In the genomic region with DNA sequence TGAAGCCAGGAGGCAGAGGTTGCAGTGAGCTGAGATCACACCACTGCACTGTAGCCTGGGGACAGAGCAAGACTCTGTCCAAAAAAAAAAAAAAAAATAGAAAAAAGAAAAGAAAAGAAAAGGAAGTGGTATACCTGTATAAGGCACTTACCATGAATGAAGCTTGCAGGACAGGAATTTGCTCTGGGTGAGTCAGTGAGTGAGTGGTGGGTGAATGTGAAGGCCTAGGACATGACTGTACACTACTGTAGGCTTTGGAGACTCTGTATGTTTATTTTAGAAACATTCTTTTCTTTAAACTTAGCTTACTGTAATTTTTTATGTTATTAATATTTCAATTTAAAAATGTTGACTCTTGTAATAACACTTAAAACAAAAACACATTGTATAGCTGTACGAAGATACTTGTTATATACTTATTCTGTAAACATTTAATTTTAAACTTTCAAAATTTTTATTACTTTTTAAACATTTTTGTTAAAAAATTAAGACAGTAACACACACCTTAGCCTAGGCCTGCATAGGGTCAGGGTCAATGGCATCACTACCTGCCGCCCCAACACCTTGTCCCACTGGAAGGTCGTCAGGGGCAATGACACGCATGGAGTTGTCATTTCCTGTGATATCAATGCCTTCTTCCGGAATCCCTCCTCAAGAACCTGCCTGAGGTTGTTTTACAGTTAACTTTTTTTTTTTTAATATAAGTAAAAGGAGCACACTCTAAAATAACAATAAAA, we compare ENCODE assay signal across 21 cellular contexts.
DNase-seq lines count a peak whose midpoint lies in the region; ATAC-seq and TF ChIP-seq lines count a peak whose summit lies in the region.
"Had no signal": no experiment of that assay in that cellular context is flagged by ENCODE, and none has a peak within 500 bp of the region (broad histone marks: within the 10 kb centered on the region; RNA-seq: fewer than 3 reads in every experiment).

No MANE protein-coding gene starts in this region.

- no peaks in the 10 kb centered on the region for H3K9me3 Mint-ChIP-seq in activated naive CD8-positive, alpha-beta T cell treated with anti-CD3 and anti-CD28 coated beads, Interleukin-2, amount 50 U/mL, for 24 hours
- H3K9me3 Mint-ChIP-seq: activated T-helper 2 cell treated with anti-CD3 and anti-CD28 coated beads, Interferon-gamma antibody, Interleukin-2, Interleukin-4, amounts not matched to agents 10 μg/mL and 5 μg/mL and 100 μg/mL, durations not matched to agents 14 hours and 24 hours and 36 hours; T-helper 1 cell treated with Interleukin-12 subunit alpha and Interleukin-12 subunit beta and Interleukin-4 antibody, amounts not matched to agents 30 μg/mL and 1 μg/mL, for 36 hours had no signal

- no peaks in the 10 kb centered on the region for H3K36me3 ChIP-seq in smooth muscle cell (ENCODE audit: low read depth)
- H3K36me3 ChIP-seq: BLaER1, left ventricle myocardium inferior, thoracic aorta had no signal

- no peak overlapping the region for H3K4me3 Mint-ChIP-seq in activated naive CD8-positive, alpha-beta T cell treated with anti-CD3 and anti-CD28 coated beads, Interleukin-2, amount 50 U/mL, for 24 hours
- H3K4me3 Mint-ChIP-seq: IgD-negative memory B cell; T-helper 1 cell treated with Interleukin-12 subunit alpha and Interleukin-12 subunit beta and Interleukin-4 antibody, amounts not matched to agents 30 μg/mL and 1 μg/mL, for 36 hours had no signal

- TF ChIP-seq CTCF in fibroblast of the aortic adventitia (IDR thresholded peaks at IDR 0.05; ENCODE audit: insufficient read depth, low read length): no peak
- TF ChIP-seq CTCF in smooth muscle cell (IDR thresholded peaks at IDR 0.05; ENCODE audit: borderline replicate concordance, insufficient read depth, poor library complexity, severe bottlenecking): no peak

- no peak for ATAC-seq in activated naive CD8-positive, alpha-beta T cell treated with anti-CD3 and anti-CD28 coated beads, Interleukin-2, amount 50 U/mL, for 24 hours
- ATAC-seq: activated CD4-positive, CD25-positive, alpha-beta regulatory T cell treated with anti-CD3 and anti-CD28 coated beads, Interleukin-2, amount 50 U/mL, for 24 hours had no signal

- H3K27ac Mint-ChIP-seq in activated naive CD8-positive, alpha-beta T cell treated with anti-CD3 and anti-CD28 coated beads, Interleukin-2, amount 50 U/mL, for 24 hours: no peak overlapping the region
- H3K27ac Mint-ChIP-seq: activated T-helper 2 cell treated with anti-CD3 and anti-CD28 coated beads, Interferon-gamma antibody, Interleukin-2, Interleukin-4, amounts not matched to agents 10 μg/mL and 5 μg/mL and 100 μg/mL, durations not matched to agents 14 hours and 24 hours and 36 hours; IgD-negative memory B cell; T-helper 1 cell treated with Interleukin-12 subunit alpha and Interleukin-12 subunit beta and Interleukin-4 antibody, amounts not matched to agents 30 μg/mL and 1 μg/mL, for 36 hours had no signal

- H3K27me3 ChIP-seq in smooth muscle cell (ENCODE audit: low read depth): no peaks in the 10 kb centered on the region
- H3K27me3 ChIP-seq: BLaER1 had no signal

- H3K79me2 ChIP-seq in smooth muscle cell (ENCODE audit: low read depth): no peaks in the 10 kb centered on the region
- H3K79me2 ChIP-seq: parathyroid adenoma had no signal

- H2AFZ ChIP-seq in smooth muscle cell (ENCODE audit: low read depth): no peak overlapping the region
- H2AFZ ChIP-seq: parathyroid adenoma had no signal

- peak; percentile 13 for DNase-seq in HK-2 (ENCODE audit: unreplicated experiment)
- DNase-seq in amniotic stem cell (lab: John Stamatoyannopoulos, UW): peak; percentile 24
- peak; percentile 52 for DNase-seq in fibroblast of the aortic adventitia (ENCODE audit: low read depth)
- DNase-seq in smooth muscle cell (lab: John Stamatoyannopoulos, UW; ENCODE audit: unreplicated experiment): no peak
- no peak for DNase-seq in NCI-H1048 (lab: John Stamatoyannopoulos, UW)
- no peak for DNase-seq in activated naive CD8-positive, alpha-beta T cell treated with anti-CD3 and anti-CD28 coated beads, Interleukin-2, amount 50 U/mL, for 24 hours
- no peak for DNase-seq in NCI-H774 (lab: John Stamatoyannopoulos, UW)
- DNase-seq: amygdala, cortex of kidney, DMS 273 treated with DMSO at 0.1 percent for 48 hours, left ventricle myocardium inferior, NCI-H748 treated with DMSO at 0.1 percent for 48 hours, RPMI8226 had no signal

- no peaks in the 10 kb centered on the region for H3K4me1 Mint-ChIP-seq in activated naive CD8-positive, alpha-beta T cell treated with anti-CD3 and anti-CD28 coated beads, Interleukin-2, amount 50 U/mL, for 24 hours

- peaks cover 9% of the 10 kb centered on the region for H3F3A ChIP-seq in smooth muscle cell (ENCODE audit: low read depth)

- H3K4me2 ChIP-seq in smooth muscle cell: peak overlapping the region; percentile 71
- H3K4me2 ChIP-seq: BLaER1 had no signal

- peak overlapping the region; percentile 98 for H3K27ac ChIP-seq in smooth muscle cell (ENCODE audit: low read depth)
- H3K27ac ChIP-seq: BLaER1, left ventricle myocardium inferior, parathyroid adenoma, skin epidermis, thoracic aorta had no signal

- peak overlapping the region; percentile 75 for H3K9ac ChIP-seq in smooth muscle cell (ENCODE audit: low read depth)
- H3K9ac ChIP-seq: BLaER1, parathyroid adenoma had no signal

- no peaks in the 10 kb centered on the region for H3K36me3 Mint-ChIP-seq in activated naive CD8-positive, alpha-beta T cell treated with anti-CD3 and anti-CD28 coated beads, Interleukin-2, amount 50 U/mL, for 24 hours (ENCODE audit: low read depth)

- H3K4me3 ChIP-seq in fibroblast of the aortic adventitia (ENCODE audit: low read depth, low read length) (no peak overlapping the region), smooth muscle cell (no peak overlapping the region)
- H3K4me3 ChIP-seq: BLaER1, left ventricle myocardium inferior, skin epidermis, thoracic aorta had no signal

- no peaks in the 10 kb centered on the region for H3K27me3 Mint-ChIP-seq in activated naive CD8-positive, alpha-beta T cell treated with anti-CD3 and anti-CD28 coated beads, Interleukin-2, amount 50 U/mL, for 24 hours

- H3K4me1 ChIP-seq in smooth muscle cell (ENCODE audit: low read depth): peaks cover 8% of the 10 kb centered on the region
- H3K4me1 ChIP-seq: left ventricle myocardium inferior, parathyroid adenoma had no signal

- H3K9me3 ChIP-seq in smooth muscle cell (replicated peaks; ENCODE audit: low read depth): no peaks in the 10 kb centered on the region
- H3K9me3 ChIP-seq: BLaER1, left ventricle myocardium inferior, thoracic aorta had no signal

- WGBS in smooth muscle cell (ENCODE audit: low lambda C conversion rate): 74% methylated on average over 5 of the region's 5 CpGs

- H4K20me1 ChIP-seq in smooth muscle cell (ENCODE audit: low read depth): no peaks in the 10 kb centered on the region
- H4K20me1 ChIP-seq: BLaER1 had no signal

Comparison
In these comparisons a context has a peak if more than half of its experiments do, and no peak if none do; other contexts are left out.
1. DNase-seq: peak in HK-2 (single experiment), amniotic stem cell (single experiment) and fibroblast of the aortic adventitia (single experiment); none in smooth muscle cell (single experiment), NCI-H1048 (single experiment), activated naive CD8-positive, alpha-beta T cell treated with anti-CD3 and anti-CD28 coated beads, Interleukin-2, amount 50 U/mL, for 24 hours (single experiment) and NCI-H774 (single experiment).